8 cellular contexts compared by ENCODE assay signal in genomic region chr12:11650279-11650696, GRCh38. TPM values are rescaled to one million over a fixed set of nuclear protein-coding genes. Genes with fewer than 3 reads are reported as not detected.
DNase-seq lines count a peak whose midpoint lies in the region; ATAC-seq and TF ChIP-seq lines count a peak whose summit lies in the region.

No MANE protein-coding gene starts in this region.

- ATAC-seq in HG03196 (IDR thresholded peaks at IDR 0.05; ENCODE audit: unreplicated experiment) = no peak
- no peak for ATAC-seq in HG03571 (IDR thresholded peaks at IDR 0.05; ENCODE audit: unreplicated experiment)

- H3K27ac ChIP-seq in iPS-20b (ENCODE audit: low read length) (no peak overlapping the region), testis (peak overlapping the region; percentile 85 to 97)

- WGBS in testis, 2 donors = 1% methylated on average over 14 to 17 of the region's 17 CpGs

- no peak for TF ChIP-seq POLR2A in testis (IDR thresholded peaks at IDR 0.05)

- peaks cover 19% of the 10 kb centered on the region for H3K4me1 ChIP-seq in iPS-20b (ENCODE audit: insufficient read depth, low read length)
- peaks cover 22% of the 10 kb centered on the region for H3K4me1 ChIP-seq in testis

- H3K27me3 ChIP-seq in iPS-20b (ENCODE audit: insufficient read depth, low read length) (no peaks in the 10 kb centered on the region), testis (no peaks in the 10 kb centered on the region)

- peak; percentile 31 for DNase-seq in activated T-cell treated with anti-CD3 and anti-CD28 coated beads for 4 hours
- no peak for DNase-seq in activated T-cell treated with anti-CD3 and anti-CD28 coated beads, Interleukin-2, amount 50 U/mL, for 48 hours
- DNase-seq in activated naive CD4-positive, alpha-beta T cell treated with anti-CD3 and anti-CD28 coated beads, Interleukin-2, amount 50 U/mL, for 16 hours = peak; percentile 56
- DNase-seq in testis = peak; percentile 55
- no peak for DNase-seq in NCI-H1694 (lab: John Stamatoyannopoulos, UW)

- no peak for TF ChIP-seq CTCF in testis (IDR thresholded peaks at IDR 0.05)

- H3K9me3 ChIP-seq in iPS-20b (ENCODE audit: insufficient read depth, low read depth, low read length) (no peaks in the 10 kb centered on the region), testis (no peaks in the 10 kb centered on the region)

- intact Hi-C loops in testis (cut with DNase I; ENCODE audit: low total_unique reads) = no loop called here

- H3K36me3 ChIP-seq in iPS-20b (ENCODE audit: insufficient read depth, low read depth, low read length) = no peaks in the 10 kb centered on the region
- no peaks in the 10 kb centered on the region for H3K36me3 ChIP-seq in testis (ENCODE audit: low read depth, missing control alignments)

- H3K9ac ChIP-seq in iPS-20b (ENCODE audit: low read depth, low read length) = peak overlapping the region; percentile 90

- H3K4me3 ChIP-seq in iPS-20b (ENCODE audit: low read length) (peak overlapping the region; percentile 95), testis (peak overlapping the region; percentile 79 to 86)

RNA-seq across cellular contexts. Expression of gene ETV6, which starts 0.8 kb away (rescaled TPM):
- total RNA-seq in testis = 10 to 100 TPM; 16.3 to 20.9 TPM
- 7.8 TPM for polyA plus RNA-seq in testis (ENCODE audit: insufficient read depth, low read depth, low replicate concordance)

Comparison
In these comparisons a context has a peak if more than half of its experiments do, and no peak if none do; other contexts are left out.
1. DNase-seq: peak in activated T-cell treated with anti-CD3 and anti-CD28 coated beads for 4 hours (single experiment), activated naive CD4-positive, alpha-beta T cell treated with anti-CD3 and anti-CD28 coated beads, Interleukin-2, amount 50 U/mL, for 16 hours (single experiment) and testis (single experiment); none in activated T-cell treated with anti-CD3 and anti-CD28 coated beads, Interleukin-2, amount 50 U/mL, for 48 hours (0 of 2) and NCI-H1694 (single experiment).